16 cellular contexts compared by ENCODE assay signal in the genomic region with DNA sequence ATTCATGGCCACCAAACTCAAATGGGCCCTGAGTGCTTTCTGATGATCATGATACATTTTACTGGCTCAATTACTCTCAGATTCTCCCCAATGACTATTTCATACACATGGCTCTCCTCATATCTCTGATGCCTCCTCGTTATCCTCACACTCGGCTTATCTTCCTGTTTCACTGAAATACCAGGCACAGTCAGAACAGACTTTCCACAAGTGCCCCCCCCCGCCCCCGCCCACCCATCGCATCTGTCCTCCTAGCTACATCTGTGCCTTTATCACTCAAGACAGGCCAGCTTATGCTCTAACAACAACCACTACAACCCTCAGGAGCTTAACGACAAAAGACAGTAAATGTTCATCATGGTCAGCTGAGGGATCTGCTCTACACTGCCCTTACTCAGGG.
A peak's percentile ranks its signal among the peaks of the same experiment; 100 is the strongest.
DNase-seq lines count a peak whose midpoint lies in the region; ATAC-seq and TF ChIP-seq lines count a peak whose summit lies in the region.
"Had no signal": no experiment of that assay in that cellular context is flagged by ENCODE, and none has a peak within 500 bp of the region (broad histone marks: within the 10 kb centered on the region; RNA-seq: fewer than 3 reads in every experiment).

No MANE protein-coding gene starts in this region.

- TF ChIP-seq POLR2A in erythroblast (IDR thresholded peaks at IDR 0.05; ENCODE audit: low read length): no peak

- H3K27me3 ChIP-seq in GM23338 (ENCODE audit: insufficient read depth): no peaks in the 10 kb centered on the region
- H3K27me3 ChIP-seq in hepatocyte: no peaks in the 10 kb centered on the region
- H3K27me3 ChIP-seq: uterus had no signal

- peak overlapping the region; percentile 27 for H3K4me3 Mint-ChIP-seq in activated CD4-positive, alpha-beta T cell treated with anti-CD3 and anti-CD28 coated beads for 36 hours
- no peak overlapping the region for H3K4me3 Mint-ChIP-seq in activated CD4-positive, alpha-beta T cell treated with anti-CD3 and anti-CD28 coated beads, Interleukin-2, amount 10 ng/mL, durations not matched to agents 7 days and 5 days
- H3K4me3 Mint-ChIP-seq in GM23338: no peak overlapping the region
- H3K4me3 Mint-ChIP-seq in activated CD4-positive, alpha-beta memory T cell treated with anti-CD3 and anti-CD28 coated beads for 36 hours: peak overlapping the region; percentile 31

- no peak for DNase-seq in activated CD4-positive, alpha-beta T cell treated with anti-CD3 and anti-CD28 coated beads for 36 hours
- no peak for DNase-seq in activated CD4-positive, alpha-beta T cell treated with anti-CD3 and anti-CD28 coated beads, Interleukin-2, amount 10 ng/mL, durations not matched to agents 7 days and 5 days
- DNase-seq in GM23338 (ENCODE audit: low spot score) (no peak), erythroblast (lab: John Stamatoyannopoulos, UW) (peak; percentile 17 to 74), substantia nigra (lab: John Stamatoyannopoulos, UW) (no peak), hepatocyte (ENCODE audit: low spot score) (no peak)
- DNase-seq in activated CD4-positive, alpha-beta memory T cell treated with anti-CD3 and anti-CD28 coated beads for 36 hours: peak; percentile 53
- DNase-seq: activated effector memory CD4-positive, alpha-beta T cell treated with Interleukin-2 at 50 U/mL for 16 hours; effector CD4-positive, alpha-beta T cell; stimulated activated CD4-positive, alpha-beta T cell treated with anti-CD3 and anti-CD28 coated beads, Interleukin-4, amount 100 ng/mL, for 1 hour; uterus had no signal

- H3K9me2 ChIP-seq in GM23338 (ENCODE audit: insufficient read depth): no peaks in the 10 kb centered on the region
- H3K9me2 ChIP-seq in hepatocyte (replicated peaks; ENCODE audit: insufficient read depth): no peaks in the 10 kb centered on the region

- peak; percentile 10 for ATAC-seq in activated CD4-positive, alpha-beta T cell treated with anti-CD3 and anti-CD28 coated beads for 36 hours
- ATAC-seq in GM23338: no peak
- no peak for ATAC-seq in GM18498 (IDR thresholded peaks at IDR 0.05; ENCODE audit: unreplicated experiment)
- ATAC-seq: esophagus mucosa, HepG2 had no signal

- H2AFZ ChIP-seq in GM23338 (no peak overlapping the region), hepatocyte (no peak overlapping the region)

- H3K79me2 ChIP-seq in GM23338 (replicated peaks; ENCODE audit: insufficient read depth): peaks cover 100% of the 10 kb centered on the region
- peaks cover 13% of the 10 kb centered on the region for H3K79me2 ChIP-seq in hepatocyte

- H3K27ac ChIP-seq in GM23338 (ENCODE audit: low read depth) (peak overlapping the region; percentile 55; the same call in 1 of the 2 replicates), substantia nigra (ENCODE audit: low read depth, low read length, poor library complexity, severe bottlenecking) (no peak overlapping the region), hepatocyte (no peak overlapping the region)
- H3K27ac ChIP-seq: uterus, VCaP had no signal

- H3K4me1 ChIP-seq in GM23338 (ENCODE audit: insufficient read depth): peaks cover 51% of the 10 kb centered on the region
- H3K4me1 ChIP-seq in hepatocyte (ENCODE audit: insufficient read depth): no peaks in the 10 kb centered on the region
- H3K4me1 ChIP-seq: uterus had no signal

- H3K9me3 Mint-ChIP-seq in activated CD4-positive, alpha-beta T cell treated with anti-CD3 and anti-CD28 coated beads for 36 hours (ENCODE audit: low read depth): peaks cover 6% of the 10 kb centered on the region
- H3K9me3 Mint-ChIP-seq in activated CD4-positive, alpha-beta T cell treated with anti-CD3 and anti-CD28 coated beads, Interleukin-2, amount 10 ng/mL, durations not matched to agents 7 days and 5 days: peaks cover 6% of the 10 kb centered on the region
- no peaks in the 10 kb centered on the region; the same call in 2 of the 3 replicates for H3K9me3 Mint-ChIP-seq in GM23338
- no peaks in the 10 kb centered on the region for H3K9me3 Mint-ChIP-seq in activated CD4-positive, alpha-beta memory T cell treated with anti-CD3 and anti-CD28 coated beads for 36 hours

- peaks cover 63% of the 10 kb centered on the region for H3K36me3 Mint-ChIP-seq in activated CD4-positive, alpha-beta T cell treated with anti-CD3 and anti-CD28 coated beads for 36 hours (ENCODE audit: low read depth)
- H3K36me3 Mint-ChIP-seq in activated CD4-positive, alpha-beta T cell treated with anti-CD3 and anti-CD28 coated beads, Interleukin-2, amount 10 ng/mL, durations not matched to agents 7 days and 5 days (ENCODE audit: low read depth): peaks cover 45% of the 10 kb centered on the region
- peaks cover 79% of the 10 kb centered on the region for H3K36me3 Mint-ChIP-seq in GM23338 (ENCODE audit: low read depth)
- peaks cover 46% of the 10 kb centered on the region for H3K36me3 Mint-ChIP-seq in activated CD4-positive, alpha-beta memory T cell treated with anti-CD3 and anti-CD28 coated beads for 36 hours

- H4K20me1 ChIP-seq in GM23338 (replicated peaks; ENCODE audit: insufficient read depth) (peaks cover 16% of the 10 kb centered on the region; the same call in 1 of the 2 replicates), hepatocyte (ENCODE audit: insufficient read depth, poor library complexity, severe bottlenecking) (no peaks in the 10 kb centered on the region)

- H3K4me2 ChIP-seq in GM23338: 0 out of 2 replicates have a peak overlapping the region, but pooled peaks have one; percentile 22
- no peak overlapping the region for H3K4me2 ChIP-seq in hepatocyte

- no peaks in the 10 kb centered on the region for H3F3A ChIP-seq in GM23338 (replicated peaks; ENCODE audit: low read depth)

- H3K27ac Mint-ChIP-seq in activated CD4-positive, alpha-beta T cell treated with anti-CD3 and anti-CD28 coated beads for 36 hours: peak overlapping the region; percentile 88
- no peak overlapping the region for H3K27ac Mint-ChIP-seq in activated CD4-positive, alpha-beta T cell treated with anti-CD3 and anti-CD28 coated beads, Interleukin-2, amount 10 ng/mL, durations not matched to agents 7 days and 5 days
- H3K27ac Mint-ChIP-seq in GM23338: peak overlapping the region; percentile 44; the same call in 1 of the 2 replicates
- H3K27ac Mint-ChIP-seq in activated CD4-positive, alpha-beta memory T cell treated with anti-CD3 and anti-CD28 coated beads for 36 hours: peak overlapping the region; percentile 95

- H3K9me3 ChIP-seq in hepatocyte (ENCODE audit: low read depth): no peaks in the 10 kb centered on the region
- H3K9me3 ChIP-seq: uterus had no signal

- POLR2A ChIA-PET in activated CD4-positive, alpha-beta T cell treated with anti-CD3 and anti-CD28 coated beads for 36 hours (lab: Charles Lee): interaction anchor here (1.0 to 1.4 kb wide), 2 partner anchors 19 to 44 kb away, joined by 3 read pairs; no protein-coding TSS in a partner anchor
- POLR2A ChIA-PET in activated CD4-positive, alpha-beta T cell treated with anti-CD3 and anti-CD28 coated beads, Interleukin-2, amount 10 ng/mL, durations not matched to agents 7 days and 5 days (lab: Charles Lee): no interaction called here
- POLR2A ChIA-PET in activated CD4-positive, alpha-beta memory T cell treated with anti-CD3 and anti-CD28 coated beads for 36 hours (lab: Charles Lee): interaction anchor here (0.7 to 0.9 kb wide), 3 partner anchors 13 to 45 kb away, joined by 3 to 4 read pairs (median 4); no protein-coding TSS in a partner anchor

- no peaks in the 10 kb centered on the region for H3K27me3 Mint-ChIP-seq in activated CD4-positive, alpha-beta T cell treated with anti-CD3 and anti-CD28 coated beads for 36 hours
- H3K27me3 Mint-ChIP-seq in activated CD4-positive, alpha-beta T cell treated with anti-CD3 and anti-CD28 coated beads, Interleukin-2, amount 10 ng/mL, durations not matched to agents 7 days and 5 days: no peaks in the 10 kb centered on the region
- peaks cover 8% of the 10 kb centered on the region for H3K27me3 Mint-ChIP-seq in GM23338 (ENCODE audit: insufficient read depth, low read depth, poor library complexity)
- no peaks in the 10 kb centered on the region for H3K27me3 Mint-ChIP-seq in activated CD4-positive, alpha-beta memory T cell treated with anti-CD3 and anti-CD28 coated beads for 36 hours

- intact Hi-C loops in activated CD4-positive, alpha-beta T cell treated with anti-CD3 and anti-CD28 coated beads for 36 hours (cut with DNase I, micrococcal nuclease): no loop called here
- intact Hi-C loops in activated CD4-positive, alpha-beta memory T cell treated with anti-CD3 and anti-CD28 coated beads for 36 hours (cut with micrococcal nuclease): loop anchor here (1.0 kb wide), 1 partner anchor 9 kb away; no protein-coding TSS in a partner anchor

- CTCF ChIA-PET in activated CD4-positive, alpha-beta T cell treated with anti-CD3 and anti-CD28 coated beads for 36 hours (lab: Charles Lee): interaction anchor here (0.6 to 1.0 kb wide), 3 partner anchors 8 to 597 kb away, joined by 3 read pairs; no protein-coding TSS in a partner anchor
- CTCF ChIA-PET in activated CD4-positive, alpha-beta T cell treated with anti-CD3 and anti-CD28 coated beads, Interleukin-2, amount 10 ng/mL, durations not matched to agents 7 days and 5 days (lab: Charles Lee): interaction anchor here (1.1 kb wide), 1 partner anchor 10 kb away, joined by 3 read pairs; no protein-coding TSS in a partner anchor
- CTCF ChIA-PET in activated CD4-positive, alpha-beta memory T cell treated with anti-CD3 and anti-CD28 coated beads for 36 hours (lab: Charles Lee): interaction anchor here (0.6 to 1.1 kb wide), 3 partner anchors 8 to 779 kb away, joined by 3 to 5 read pairs (median 4); no protein-coding TSS in a partner anchor

- H3K36me3 ChIP-seq in GM23338 (ENCODE audit: insufficient read depth) (no peaks in the 10 kb centered on the region), hepatocyte (replicated peaks; ENCODE audit: insufficient read depth, low read depth) (no peaks in the 10 kb centered on the region)
- H3K36me3 ChIP-seq: uterus had no signal

- H3K4me3 ChIP-seq in GM23338: no peak overlapping the region
- no peak overlapping the region for H3K4me3 ChIP-seq in hepatocyte
- H3K4me3 ChIP-seq: lung, uterus had no signal

- 65% methylated on average over 6 of the region's 6 CpGs for WGBS in hepatocyte (ENCODE audit: low lambda C conversion rate, missing lambda C conversion rate)

- H3K4me1 Mint-ChIP-seq in activated CD4-positive, alpha-beta T cell treated with anti-CD3 and anti-CD28 coated beads for 36 hours: peaks cover 88% of the 10 kb centered on the region
- peaks cover 80% of the 10 kb centered on the region for H3K4me1 Mint-ChIP-seq in activated CD4-positive, alpha-beta T cell treated with anti-CD3 and anti-CD28 coated beads, Interleukin-2, amount 10 ng/mL, durations not matched to agents 7 days and 5 days
- peaks cover 64% of the 10 kb centered on the region for H3K4me1 Mint-ChIP-seq in GM23338
- peaks cover 89% of the 10 kb centered on the region for H3K4me1 Mint-ChIP-seq in activated CD4-positive, alpha-beta memory T cell treated with anti-CD3 and anti-CD28 coated beads for 36 hours (ENCODE audit: low read depth)

- no peak for TF ChIP-seq CTCF in GM23338 (conservative IDR thresholded peaks at IDR 0.05; ENCODE audit: low read depth in 2 of 2)
- no peak for TF ChIP-seq CTCF in hepatocyte (IDR thresholded peaks at IDR 0.05; ENCODE audit: poor library complexity)

TF ChIP-seq in GM23338, 12 proteins besides CTCF, POLR2A, EP300 and RAD21 (continues in another document):
- TF ChIP-seq ZNF331 (CRISPR knock-in tag; IDR thresholded peaks at IDR 0.05; ENCODE audit: low read depth) (no peak), NANOG (IDR thresholded peaks at IDR 0.05; ENCODE audit: borderline replicate concordance) (no peak), EZH2phosphoT487 (IDR thresholded peaks at IDR 0.05; ENCODE audit: unreplicated experiment) (no peak)

Comparison
In these comparisons a context has a peak if more than half of its experiments do, and no peak if none do; other contexts are left out.
1. H3K4me3 Mint-ChIP-seq: peak in activated CD4-positive, alpha-beta T cell treated with anti-CD3 and anti-CD28 coated beads for 36 hours (single experiment) and activated CD4-positive, alpha-beta memory T cell treated with anti-CD3 and anti-CD28 coated beads for 36 hours (single experiment); none in activated CD4-positive, alpha-beta T cell treated with anti-CD3 and anti-CD28 coated beads, Interleukin-2, amount 10 ng/mL, durations not matched to agents 7 days and 5 days (single experiment) and GM23338 (single experiment).
2. DNase-seq: peak in activated CD4-positive, alpha-beta memory T cell treated with anti-CD3 and anti-CD28 coated beads for 36 hours (single experiment) and erythroblast (2 of 2); none in activated CD4-positive, alpha-beta T cell treated with anti-CD3 and anti-CD28 coated beads for 36 hours (single experiment), activated CD4-positive, alpha-beta T cell treated with anti-CD3 and anti-CD28 coated beads, Interleukin-2, amount 10 ng/mL, durations not matched to agents 7 days and 5 days (single experiment), GM23338 (single experiment), substantia nigra (0 of 49) and hepatocyte (single experiment).